In the genomic region with DNA sequence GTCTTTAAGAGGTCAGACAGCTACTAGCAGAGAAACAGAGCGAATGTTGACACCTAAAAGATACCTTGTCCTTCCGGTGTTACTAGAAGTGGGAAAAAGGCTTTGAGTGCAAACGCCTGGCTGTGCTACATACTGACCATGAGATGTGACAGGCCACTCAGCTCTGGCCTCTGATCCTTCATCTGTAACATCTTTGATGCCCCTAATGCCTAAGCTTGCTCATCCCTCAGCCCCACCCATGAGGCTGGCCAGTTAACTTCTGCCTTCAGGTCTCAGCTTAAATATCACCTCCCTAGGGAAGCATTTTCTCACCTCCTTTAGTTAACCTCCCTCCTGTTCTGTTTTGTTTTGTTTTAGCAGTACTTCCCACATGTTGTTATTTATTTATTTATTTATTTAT, we compare ENCODE assay signal across 27 cellular contexts. TPM values are rescaled to one million over a fixed set of nuclear protein-coding genes. Genes with fewer than 3 reads are reported as not detected.
DNase-seq lines count a peak whose midpoint lies in the region; ATAC-seq and TF ChIP-seq lines count a peak whose summit lies in the region.
"Had no signal": no experiment of that assay in that cellular context is flagged by ENCODE, and none has a peak within 500 bp of the region (broad histone marks: within the 10 kb centered on the region; RNA-seq: fewer than 3 reads in every experiment).

No MANE protein-coding gene starts in this region.

- TF ChIP-seq POLR2A in gastroesophageal sphincter (IDR thresholded peaks at IDR 0.05) (no peak), prostate gland (IDR thresholded peaks at IDR 0.05) (no peak), stomach (IDR thresholded peaks at IDR 0.05) (no peak)

- WGBS in gastroesophageal sphincter (ENCODE audit: low coverage in 1 of 2), 2 donors: 90 to 93% methylated on average over 2 to 3 of the region's 3 CpGs
- 98% methylated on average over 3 of the region's 3 CpGs for WGBS in prostate gland
- 85 to 87% methylated on average over 3 of the region's 3 CpGs for WGBS in aorta, 2 donors
- 81 to 86% (median 83%) methylated on average over 3 of the region's 3 CpGs for WGBS in stomach, 5 donors

- no peak for TF ChIP-seq EP300 in gastroesophageal sphincter (IDR thresholded peaks at IDR 0.05)
- TF ChIP-seq EP300 in stomach (IDR thresholded peaks at IDR 0.05): no peak

- H3K27me3 ChIP-seq in left ventricle myocardium inferior (ENCODE audit: low read depth) (no peaks in the 10 kb centered on the region), gastroesophageal sphincter (no peaks in the 10 kb centered on the region), prostate gland (replicated peaks; ENCODE audit: insufficient read depth) (no peaks in the 10 kb centered on the region), aorta (ENCODE audit: control insufficient read depth in 1 of 2, insufficient read depth in 2 of 2, low read length in 1 of 2) (no peaks in the 10 kb centered on the region), stomach (no peaks in the 10 kb centered on the region)
- H3K27me3 ChIP-seq: transverse colon had no signal

- no peak for TF ChIP-seq CTCF in left ventricle myocardium inferior (IDR thresholded peaks at IDR 0.05; ENCODE audit: borderline replicate concordance)
- no peak for TF ChIP-seq CTCF in gastroesophageal sphincter (IDR thresholded peaks at IDR 0.05)
- no peak for TF ChIP-seq CTCF in prostate gland (IDR thresholded peaks at IDR 0.05)
- TF ChIP-seq CTCF in stomach (IDR thresholded peaks at IDR 0.05): no peak

- H3K36me3 ChIP-seq in left ventricle myocardium inferior (peaks cover 2% of the 10 kb centered on the region), gastroesophageal sphincter (no peaks in the 10 kb centered on the region), prostate gland (no peaks in the 10 kb centered on the region), aorta (ENCODE audit: control insufficient read depth in 1 of 2, insufficient read depth in 2 of 2, low read length in 1 of 2) (no peaks in the 10 kb centered on the region), stomach (peaks cover 0 to 6% (median 0%) of the 10 kb centered on the region in 4 donors)
- H3K36me3 ChIP-seq: transverse colon had no signal

- ATAC-seq in gastroesophageal sphincter (no peak), aorta (ENCODE audit: low FRiP score) (no peak)

- H3K4me1 ChIP-seq in left ventricle myocardium inferior (peaks cover 100% of the 10 kb centered on the region), gastroesophageal sphincter (peaks cover 0 to 53% (median 16%) of the 10 kb centered on the region in 3 donors), prostate gland (replicated peaks) (peaks cover 16% of the 10 kb centered on the region), aorta (ENCODE audit: control insufficient read depth in 1 of 2, insufficient read depth in 2 of 2, low read length in 2 of 2) (peaks cover 11 to 15% of the 10 kb centered on the region in 2 donors), stomach (peaks cover 39 to 95% (median 61%) of the 10 kb centered on the region in 4 donors)

- intact Hi-C loops in left ventricle myocardium inferior (cut with micrococcal nuclease): no loop called here
- intact Hi-C loops in cardiac septum (cut with DNase I): loop anchor here (5.0 kb wide), 1 partner anchor 39 kb away; no protein-coding TSS in a partner anchor
- intact Hi-C loops in prostate gland (cut with DNase I): no loop called here
- intact Hi-C loops in aorta (cut with DNase I): loop anchor here in 1 of 2 donors (2.0 kb wide), 1 partner anchor 22 kb away; no protein-coding TSS in a partner anchor
- intact Hi-C loops in stomach (cut with DNase I; ENCODE audit: low total_unique reads): no loop called here

- H3K9me3 ChIP-seq in left ventricle myocardium inferior (replicated peaks): no peaks in the 10 kb centered on the region
- H3K9me3 ChIP-seq in gastroesophageal sphincter: no peaks in the 10 kb centered on the region
- H3K9me3 ChIP-seq in prostate gland: no peaks in the 10 kb centered on the region
- H3K9me3 ChIP-seq in aorta (ENCODE audit: control insufficient read depth, low read length): no peaks in the 10 kb centered on the region
- no peaks in the 10 kb centered on the region for H3K9me3 ChIP-seq in stomach
- H3K9me3 ChIP-seq: transverse colon had no signal

- H3K27ac ChIP-seq in left ventricle myocardium inferior (replicated peaks) (peak overlapping the region; percentile 99), gastroesophageal sphincter (peak overlapping the region in 3 of 4 donors; percentile 25 to 43 (median 37)), prostate gland (peak overlapping the region; percentile 17 to 66), aorta (ENCODE audit: low read depth in 1 of 2, low read length in 2 of 2) (peak overlapping the region in 1 of 2 donors; percentile 58), stomach (peak overlapping the region in 2 of 5 donors; percentile 83 to 87)
- H3K27ac ChIP-seq: parathyroid adenoma had no signal

- DNase-seq in left ventricle myocardium inferior (no peak), cardiac septum (ENCODE audit: low spot score) (no peak), prostate gland (ENCODE audit: low spot score) (no peak), NCI-H526 (lab: John Stamatoyannopoulos, UW) (no peak), aorta (no peak), C1 segment of cervical spinal cord (lab: John Stamatoyannopoulos, UW) (no peak), stomach (no peak)
- DNase-seq: activated B cell treated with CpG ODN at 0.5 μM for 24 hours; activated CD4-positive, alpha-beta T cell treated with anti-CD3 and anti-CD28 coated beads, Interleukin-2, amount 50 U/mL, for 1 hour; activated effector memory CD4-positive, alpha-beta T cell treated with anti-CD3 and anti-CD28 coated beads, Interleukin-2, amount 50 U/mL, for 16 hours; activated naive CD8-positive, alpha-beta T cell treated with anti-CD3 and anti-CD28 coated beads for 36 hours; activated T-cell treated with anti-CD3 and anti-CD28 coated beads, Interleukin-2, amount 50 U/mL, for 24 hours; anterior cingulate cortex; caudate nucleus; CD4-positive, alpha-beta memory T cell; endodermal cell; mesenchymal stem cell; MV-4-11; NCI-H146; NCI-H2107; NCI-H774; stimulated activated CD8-positive, alpha-beta memory T cell treated with anti-CD3 and anti-CD28 coated beads, Interleukin-4, amount 100 ng/mL, for 48 hours; T-helper 1 cell; transverse colon had no signal

- no peak overlapping the region for H3K4me3 ChIP-seq in left ventricle myocardium inferior
- no peak overlapping the region for H3K4me3 ChIP-seq in gastroesophageal sphincter
- H3K4me3 ChIP-seq in prostate gland: no peak overlapping the region
- no peak overlapping the region for H3K4me3 ChIP-seq in aorta (ENCODE audit: low read length in 2 of 2)
- H3K4me3 ChIP-seq in stomach: no peak overlapping the region
- H3K4me3 ChIP-seq: transverse colon had no signal

RNA-seq across cellular contexts. Expression of gene EPAS1, which starts 15.9 kb away (rescaled TPM):
- total RNA-seq in left ventricle myocardium inferior (205 TPM), cardiac septum (139 TPM), gastroesophageal sphincter (100 to 1,000 TPM; 101 to 152 (median 131) TPM), prostate gland (100 to 1,000 TPM; 109 to 356 TPM), aorta (100 to 1,000 TPM; 414 to 954 TPM), stomach (100 to 1,000 TPM in 4 of 5 donors, 10 to 100 TPM in 1; 69.0 to 217 (median 156) TPM)
- polyA plus RNA-seq in aorta (100 to 1,000 TPM; 213 to 392 TPM), stomach (10 to 100 TPM; 35.1 to 82.6 (median 47.1) TPM)
- polyA plus RNA-seq: neural cell had no signal
